ENCODE assay signal across 9 cellular contexts in the genomic region with DNA sequence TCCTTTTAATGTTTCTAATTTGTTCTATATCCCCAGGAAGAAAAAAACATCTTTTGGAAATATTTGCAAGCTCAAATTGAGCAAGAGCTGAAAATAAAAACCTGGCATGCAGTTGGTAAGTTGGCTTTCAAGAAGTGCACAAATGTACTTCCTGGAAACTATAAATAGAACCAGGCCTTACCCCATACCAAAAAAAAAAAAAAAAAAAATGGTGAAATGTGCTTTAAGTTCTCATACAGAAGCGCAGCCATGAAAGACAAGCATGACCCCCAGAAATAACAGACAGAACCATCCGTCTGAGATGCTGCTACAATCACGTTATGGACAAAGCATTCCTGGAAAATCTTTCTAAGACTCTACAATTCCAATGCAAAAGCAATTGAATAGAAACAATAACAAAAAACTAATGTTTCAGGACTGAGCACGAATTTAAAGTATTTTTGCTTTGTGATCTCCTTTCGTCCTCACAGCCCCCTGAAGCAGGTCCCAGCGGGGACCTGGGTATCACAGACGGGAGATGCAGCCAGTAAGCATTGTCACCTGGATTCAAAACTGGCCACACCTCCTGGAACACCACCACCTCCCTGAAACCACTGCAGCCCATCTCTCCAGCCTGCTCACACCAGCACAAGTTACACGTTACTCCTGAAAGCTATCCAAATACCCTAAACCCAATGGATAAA.
DNase-seq lines count a peak whose midpoint lies in the region; ATAC-seq, FAIRE-seq and TF ChIP-seq lines count a peak whose summit lies in the region.
"Had no signal": no experiment of that assay in that cellular context is flagged by ENCODE, and none has a peak within 500 bp of the region (broad histone marks: within the 10 kb centered on the region; RNA-seq: fewer than 3 reads in every experiment).

No MANE protein-coding gene starts in this region.

- no peaks in the 10 kb centered on the region for H4K20me1 ChIP-seq in MM.1S (ENCODE audit: insufficient read depth, low read length)

- H3K4me3 ChIP-seq in A549 (no peak overlapping the region), MM.1S (ENCODE audit: low read length) (peak overlapping the region; percentile 46), muscle layer of colon (ENCODE audit: low read depth in 1 of 2, low read length in 2 of 2) (peak overlapping the region in 1 of 2 donors; percentile 36)

- peaks cover 81% of the 10 kb centered on the region for H3K79me2 ChIP-seq in MM.1S (ENCODE audit: low read length)

- H3K4me1 ChIP-seq in A549 (peaks cover 43% of the 10 kb centered on the region), MM.1S (ENCODE audit: low read length) (peaks cover 21% of the 10 kb centered on the region), muscle layer of colon (ENCODE audit: insufficient read depth, low read length) (peaks cover 77% of the 10 kb centered on the region)

- H3K4me2 ChIP-seq in A549 (peak overlapping the region; percentile 52), MM.1S (ENCODE audit: low read depth, low read length) (peak overlapping the region; percentile 75)

- no peak for TF ChIP-seq RAD21 in A549 (conservative IDR thresholded peaks at IDR 0.05 in 1 of 2, IDR thresholded peaks at IDR 0.05 in 1 of 2)

- H3K9me3 ChIP-seq in A549 (no peaks in the 10 kb centered on the region), MM.1S (replicated peaks; ENCODE audit: insufficient read depth, low read length) (no peaks in the 10 kb centered on the region), muscle layer of colon (ENCODE audit: low read length) (no peaks in the 10 kb centered on the region)

- H3K27me3 ChIP-seq in MM.1S (replicated peaks; ENCODE audit: insufficient read depth, low read length) (no peaks in the 10 kb centered on the region), muscle layer of colon (ENCODE audit: control insufficient read depth in 1 of 2, insufficient read depth in 2 of 2, low read length in 2 of 2) (no peaks in the 10 kb centered on the region)

- no peak for TF ChIP-seq EP300 in A549 (IDR thresholded peaks at IDR 0.05)

- WGBS in A549 (ENCODE audit: missing lambda C conversion rate), result 82% methylated on average over 8 of the region's 8 CpGs

- H3K9me2 ChIP-seq in MM.1S (replicated peaks; ENCODE audit: insufficient read depth, low read length), result no peaks in the 10 kb centered on the region

- TF ChIP-seq CTCF in A549 (IDR thresholded peaks at IDR 0.05) (no peak), MM.1S (IDR thresholded peaks at IDR 0.05; ENCODE audit: low read length) (no peak)

- H3K9ac ChIP-seq in MM.1S (ENCODE audit: low read length) (peak overlapping the region; percentile 26; the same call in 1 of the 2 replicates), muscle layer of colon (ENCODE audit: low read length) (no peak overlapping the region)

- H3K27ac ChIP-seq in A549 (peak overlapping the region; percentile 6 to 74; a peak in 3 of 6 replicates), MM.1S (ENCODE audit: low read length) (peak overlapping the region; percentile 62; the same call in 1 of the 2 replicates), caudate nucleus (ENCODE audit: low read depth, low read length) (peak overlapping the region; percentile 96), muscle layer of colon (ENCODE audit: low read depth, low read length) (peak overlapping the region; percentile 83)

- CTCF ChIA-PET in A549 (lab: Yijun Ruan, JAX), result no interaction called here

- DNase-seq in A549 (ENCODE audit: low read depth in 1 of 2, low spot score in 1 of 2), result no peak
- DNase-seq in MM.1S, result peak; percentile 62
- DNase-seq in caudate nucleus (lab: John Stamatoyannopoulos, UW), result peak in 1 of 61 donors; percentile 56
- no peak for DNase-seq in NCI-H2029 treated with DMSO at 0.1 percent for 48 hours (lab: John Stamatoyannopoulos, UW)

- ATAC-seq in A549, result 0 out of 6 replicates have a peak, but pooled peaks of 1 of the 2 experiments have one; percentile 20
- no peak for ATAC-seq in HG03025 (IDR thresholded peaks at IDR 0.05; ENCODE audit: low FRiP score, unreplicated experiment)
- no peak for ATAC-seq in SK-N-SH treated with all-trans-retinoic acid at 6 μM for 48 hours
- ATAC-seq in HG02642 (IDR thresholded peaks at IDR 0.05; ENCODE audit: poor library complexity, unreplicated experiment), result no peak

- no peak for TF ChIP-seq POLR2A in A549 (IDR thresholded peaks at IDR 0.05; ENCODE audit: low read length)

- no peaks in the 10 kb centered on the region for H3K36me3 ChIP-seq in MM.1S (replicated peaks; ENCODE audit: insufficient read depth, low read length)
- no peaks in the 10 kb centered on the region for H3K36me3 ChIP-seq in muscle layer of colon (ENCODE audit: insufficient read depth, low read length)

- POLR2A ChIA-PET in A549 (lab: Yijun Ruan, JAX), result no interaction called here

- no peaks in the 10 kb centered on the region for H3F3A ChIP-seq in MM.1S (ENCODE audit: insufficient read depth, low read length)

- H2AFZ ChIP-seq in MM.1S (ENCODE audit: low read length), result no peak overlapping the region

- no peak for FAIRE-seq in A549 (lab: Jason Lieb, UNC)
- FAIRE-seq: G401.6 had no signal

TF ChIP-seq in A549, 52 proteins besides CTCF, POLR2A, EP300 and RAD21:
- TF ChIP-seq MAFK (IDR thresholded peaks at IDR 0.05; ENCODE audit: partially characterized antibody), result no peak
- no peak for TF ChIP-seq NFE2L2 (conservative IDR thresholded peaks at IDR 0.05; ENCODE audit: low read length)
- no peak for TF ChIP-seq ZC3H11A (IDR thresholded peaks at IDR 0.05)
- no peak for TF ChIP-seq POLR2AphosphoS2 (conservative IDR thresholded peaks at IDR 0.05; ENCODE audit: low read length)
- TF ChIP-seq ZFP36 (IDR thresholded peaks at IDR 0.05; ENCODE audit: borderline replicate concordance, partially characterized antibody), result no peak
- no peak for TF ChIP-seq PHF8 (IDR thresholded peaks at IDR 0.05; ENCODE audit: borderline replicate concordance, low read depth)
- no peak for TF ChIP-seq KDM1A (IDR thresholded peaks at IDR 0.05; ENCODE audit: low read depth)
- TF ChIP-seq RFX5 (IDR thresholded peaks at IDR 0.05), result no peak
- TF ChIP-seq CBX8 (IDR thresholded peaks at IDR 0.05), result no peak
- TF ChIP-seq CHD2 (IDR thresholded peaks at IDR 0.05; ENCODE audit: low read length, partially characterized antibody), result no peak
- no peak for TF ChIP-seq EHMT2 (IDR thresholded peaks at IDR 0.05; ENCODE audit: low read depth)
- no peak for TF ChIP-seq ZSCAN20 (CRISPR knock-in tag; IDR thresholded peaks at IDR 0.05)
- TF ChIP-seq MYC (IDR thresholded peaks at IDR 0.05; ENCODE audit: borderline replicate concordance, low read length), result no peak

TF ChIP-seq in SK-N-SH treated with all-trans-retinoic acid at 6 μM for 48 hours, 23 proteins besides CTCF, POLR2A, EP300 and RAD21:
- no peak for TF ChIP-seq ISL1 (CRISPR knock-in tag; IDR thresholded peaks at IDR 0.05)
- TF ChIP-seq ZNF70 (CRISPR knock-in tag; IDR thresholded peaks at IDR 0.05), result no peak
- TF ChIP-seq, protein P1, sequence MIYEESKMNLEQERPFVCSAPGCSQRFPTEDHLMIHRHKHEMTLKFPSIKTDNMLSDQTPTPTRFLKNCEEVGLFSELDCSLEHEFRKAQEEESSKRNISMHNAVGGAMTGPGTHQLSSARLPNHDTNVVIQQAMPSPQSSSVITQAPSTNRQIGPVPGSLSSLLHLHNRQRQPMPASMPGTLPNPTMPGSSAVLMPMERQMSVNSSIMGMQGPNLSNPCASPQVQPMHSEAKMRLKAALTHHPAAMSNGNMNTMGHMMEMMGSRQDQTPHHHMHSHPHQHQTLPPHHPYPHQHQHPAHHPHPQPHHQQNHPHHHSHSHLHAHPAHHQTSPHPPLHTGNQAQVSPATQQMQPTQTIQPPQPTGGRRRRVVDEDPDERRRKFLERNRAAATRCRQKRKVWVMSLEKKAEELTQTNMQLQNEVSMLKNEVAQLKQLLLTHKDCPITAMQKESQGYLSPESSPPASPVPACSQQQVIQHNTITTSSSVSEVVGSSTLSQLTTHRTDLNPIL (CRISPR knock-in tag; IDR thresholded peaks at IDR 0.05; ENCODE audit: low read depth), result no peak
- no peak for TF ChIP-seq ZNF8 (CRISPR knock-in tag; IDR thresholded peaks at IDR 0.05)
- no peak for TF ChIP-seq GLIS3 (CRISPR knock-in tag; IDR thresholded peaks at IDR 0.05)
- TF ChIP-seq, protein P2, sequence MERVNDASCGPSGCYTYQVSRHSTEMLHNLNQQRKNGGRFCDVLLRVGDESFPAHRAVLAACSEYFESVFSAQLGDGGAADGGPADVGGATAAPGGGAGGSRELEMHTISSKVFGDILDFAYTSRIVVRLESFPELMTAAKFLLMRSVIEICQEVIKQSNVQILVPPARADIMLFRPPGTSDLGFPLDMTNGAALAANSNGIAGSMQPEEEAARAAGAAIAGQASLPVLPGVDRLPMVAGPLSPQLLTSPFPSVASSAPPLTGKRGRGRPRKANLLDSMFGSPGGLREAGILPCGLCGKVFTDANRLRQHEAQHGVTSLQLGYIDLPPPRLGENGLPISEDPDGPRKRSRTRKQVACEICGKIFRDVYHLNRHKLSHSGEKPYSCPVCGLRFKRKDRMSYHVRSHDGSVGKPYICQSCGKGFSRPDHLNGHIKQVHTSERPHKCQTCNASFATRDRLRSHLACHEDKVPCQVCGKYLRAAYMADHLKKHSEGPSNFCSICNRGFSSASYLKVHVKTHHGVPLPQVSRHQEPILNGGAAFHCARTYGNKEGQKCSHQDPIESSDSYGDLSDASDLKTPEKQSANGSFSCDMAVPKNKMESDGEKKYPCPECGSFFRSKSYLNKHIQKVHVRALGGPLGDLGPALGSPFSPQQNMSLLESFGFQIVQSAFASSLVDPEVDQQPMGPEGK (CRISPR knock-in tag; IDR thresholded peaks at IDR 0.05; ENCODE audit: borderline replicate concordance), result no peak
- TF ChIP-seq ZNF565 (CRISPR knock-in tag; conservative IDR thresholded peaks at IDR 0.05; ENCODE audit: low read depth), result no peak

Comparison
In these comparisons a context has a peak if more than half of its experiments do, and no peak if none do; other contexts are left out.
1. H3K27ac ChIP-seq: peak in every context shown above with its lines; median percentile 96 in caudate nucleus; 83 in muscle layer of colon; 62 in MM.1S; 40 in A549.